Comparison of ENCODE assay signal across 11 cellular contexts in genomic region chr15:67124911-67125588, GRCh38. TPM values are rescaled to one million over a fixed set of nuclear protein-coding genes. Genes with fewer than 3 reads are reported as not detected.
DNase-seq lines count a peak whose midpoint lies in the region; ATAC-seq and TF ChIP-seq lines count a peak whose summit lies in the region.
"Had no signal": no experiment of that assay in that cellular context is flagged by ENCODE, and none has a peak within 500 bp of the region (broad histone marks: within the 10 kb centered on the region; RNA-seq: fewer than 3 reads in every experiment).

No MANE protein-coding gene starts in this region.

- peak overlapping the region; percentile 72 for H3K27ac ChIP-seq in angular gyrus (ENCODE audit: low read depth, low read length)
- H3K27ac ChIP-seq in lung (ENCODE audit: low read depth in 1 of 2, low read length in 1 of 2) = peak overlapping the region; percentile 72 to 81
- peak overlapping the region; percentile 70 for H3K27ac ChIP-seq in thoracic aorta
- H3K27ac ChIP-seq: neutrophil had no signal

- H3K36me3 ChIP-seq in lung (ENCODE audit: control insufficient read depth in 2 of 2, insufficient read depth in 2 of 2, low read length in 2 of 2) (no peaks in the 10 kb centered on the region), thoracic aorta (no peaks in the 10 kb centered on the region)
- H3K36me3 ChIP-seq: neutrophil had no signal

- H3K4me3 ChIP-seq in lung = no peak overlapping the region
- H3K4me3 ChIP-seq in thoracic aorta = no peak overlapping the region

- no peak for ATAC-seq in lung (ENCODE audit: insufficient read depth, low FRiP score)
- ATAC-seq in thoracic aorta (ENCODE audit: insufficient number of reproducible peaks, low FRiP score, low read depth) = no peak
- ATAC-seq in HG03095 (IDR thresholded peaks at IDR 0.05; ENCODE audit: unreplicated experiment) = no peak

- peaks cover 17 to 28% of the 10 kb centered on the region in 2 donors for H3K4me1 ChIP-seq in lung (ENCODE audit: control insufficient read depth in 2 of 2, insufficient read depth in 2 of 2, low read length in 2 of 2)
- peaks cover 47 to 78% of the 10 kb centered on the region in 2 donors for H3K4me1 ChIP-seq in thoracic aorta (ENCODE audit: control insufficient read depth in 1 of 2, low read depth in 2 of 2)

- H3K9me3 ChIP-seq in lung (ENCODE audit: control insufficient read depth in 2 of 2, insufficient read depth in 1 of 2, low read length in 1 of 2) = no peaks in the 10 kb centered on the region
- no peaks in the 10 kb centered on the region for H3K9me3 ChIP-seq in thoracic aorta
- H3K9me3 ChIP-seq: neutrophil had no signal

- TF ChIP-seq CTCF in lung (IDR thresholded peaks at IDR 0.05; ENCODE audit: control extremely low read depth, extremely low read depth) (no peak), thoracic aorta (IDR thresholded peaks at IDR 0.05) (no peak)

- WGBS in lung, 2 donors = 73 to 75% methylated on average over 13 of the region's 13 CpGs

- DNase-seq in NCI-H526 (lab: John Stamatoyannopoulos, UW) (peak; percentile 70 to 85), NCI-H526 treated with DMSO at 0.1 percent for 48 hours (lab: John Stamatoyannopoulos, UW) (no peak), lung (ENCODE audit: low spot score) (no peak), thoracic aorta (ENCODE audit: low spot score) (no peak), SIG-M5 (lab: John Stamatoyannopoulos, UW) (no peak), occipital lobe (lab: John Stamatoyannopoulos, UW) (no peak)
- DNase-seq: cortex of kidney, KG1 had no signal

- H3K27me3 ChIP-seq in lung (ENCODE audit: control insufficient read depth, insufficient read depth) (no peaks in the 10 kb centered on the region), thoracic aorta (replicated peaks; ENCODE audit: insufficient read depth) (no peaks in the 10 kb centered on the region)

RNA-seq across cellular contexts. Expression of gene SMAD3, which starts 59.6 kb away (rescaled TPM):
- 10 to 100 TPM; 32.8 to 41.6 TPM for total RNA-seq in lung
- 10 to 100 TPM; 10.9 to 14.1 TPM for polyA plus RNA-seq in lung
- 10 to 100 TPM; 47.9 to 78.5 TPM for total RNA-seq in thoracic aorta
- 2.5 TPM for total RNA-seq in occipital lobe

Comparison
In these comparisons a context has a peak if more than half of its experiments do, and no peak if none do; other contexts are left out.
1. DNase-seq: peak in NCI-H526 (2 of 2); none in NCI-H526 treated with DMSO at 0.1 percent for 48 hours (single experiment), lung (single experiment), thoracic aorta (single experiment), SIG-M5 (single experiment) and occipital lobe (single experiment).
2. Peak in every context shown above with its lines, with median percentiles within 50 percentile points of each other: H3K27ac ChIP-seq.